In genomic region chr4:3572363-3572762, GRCh38 we compare ENCODE assay signal across 17 cellular contexts.
"Had no signal": no experiment of that assay in that cellular context is flagged by ENCODE, and none has a peak within 500 bp of the region (broad histone marks: within the 10 kb centered on the region; RNA-seq: fewer than 3 reads in every experiment).

No MANE protein-coding gene starts in this region.

- H3K27ac ChIP-seq: breast epithelium, foreskin keratinocyte, prostate gland, right lobe of liver, spleen, upper lobe of left lung had no signal

- H3K27me3 ChIP-seq: breast epithelium, foreskin keratinocyte, right lobe of liver, upper lobe of left lung had no signal

- H3K9me3 Mint-ChIP-seq: activated naive CD8-positive, alpha-beta T cell treated with anti-CD3 and anti-CD28 coated beads, Interleukin-2, amount 50 U/mL, for 24 hours; activated T-helper 17 cell treated with anti-CD3 and anti-CD28 coated beads, Interleukin-2, amount 50 U/mL, for 72 hours; dendritic cell treated with granulocyte-macrophage colony-stimulating factor and Interleukin-4, amounts not matched to agents 40 ng/mL and 50 ng/mL, for 4 days; naive thymus-derived CD8-positive, alpha-beta T cell; stimulated activated naive CD8-positive, alpha-beta T cell treated with anti-CD3 and anti-CD28 coated beads, Interleukin-15, amount 100 ng/mL, for 72 hours had no signal

- H3K9me3 ChIP-seq: breast epithelium, prostate gland, right lobe of liver, spleen, upper lobe of left lung had no signal

- H3K36me3 Mint-ChIP-seq: naive thymus-derived CD8-positive, alpha-beta T cell had no signal

- ATAC-seq: activated CD4-positive, CD25-positive, alpha-beta regulatory T cell treated with anti-CD3 and anti-CD28 coated beads, Interleukin-2, amount 50 U/mL, for 24 hours; activated naive CD8-positive, alpha-beta T cell treated with anti-CD3 and anti-CD28 coated beads, Interleukin-2, amount 50 U/mL, for 24 hours; activated T-helper 17 cell treated with anti-CD3 and anti-CD28 coated beads, Interleukin-2, amount 50 U/mL, for 72 hours; foreskin keratinocyte; left cardiac atrium; naive thymus-derived CD8-positive, alpha-beta T cell; right lobe of liver; stimulated activated naive CD8-positive, alpha-beta T cell treated with anti-CD3 and anti-CD28 coated beads, Interleukin-15, amount 100 ng/mL, for 72 hours had no signal

- H3K36me3 ChIP-seq: breast epithelium, prostate gland, right lobe of liver, spleen, upper lobe of left lung had no signal

- H3K4me3 ChIP-seq: breast epithelium, prostate gland, right lobe of liver, spleen, upper lobe of left lung had no signal

- H3K4me3 Mint-ChIP-seq: activated naive CD8-positive, alpha-beta T cell treated with anti-CD3 and anti-CD28 coated beads, Interleukin-2, amount 50 U/mL, for 24 hours; activated T-helper 17 cell treated with anti-CD3 and anti-CD28 coated beads, Interleukin-2, amount 50 U/mL, for 72 hours; dendritic cell treated with granulocyte-macrophage colony-stimulating factor and Interleukin-4, amounts not matched to agents 40 ng/mL and 50 ng/mL, for 4 days; naive thymus-derived CD8-positive, alpha-beta T cell; stimulated activated naive CD8-positive, alpha-beta T cell treated with anti-CD3 and anti-CD28 coated beads, Interleukin-15, amount 100 ng/mL, for 72 hours had no signal

- DNase-seq: activated naive CD4-positive, alpha-beta T cell treated with Interleukin-2 at 50 U/mL for 16 hours; activated naive CD8-positive, alpha-beta T cell treated with anti-CD3 and anti-CD28 coated beads, Interleukin-2, amount 50 U/mL, for 24 hours; aorta; effector memory CD4-positive, alpha-beta T cell; foreskin keratinocyte; left cardiac atrium; mammary epithelial cell; naive thymus-derived CD8-positive, alpha-beta T cell; spleen; stimulated activated naive CD8-positive, alpha-beta T cell treated with anti-CD3 and anti-CD28 coated beads, Interleukin-15, amount 100 ng/mL, for 72 hours; upper lobe of left lung had no signal

- H3K27me3 Mint-ChIP-seq: activated T-helper 17 cell treated with anti-CD3 and anti-CD28 coated beads, Interleukin-2, amount 50 U/mL, for 72 hours; stimulated activated naive CD8-positive, alpha-beta T cell treated with anti-CD3 and anti-CD28 coated beads, Interleukin-15, amount 100 ng/mL, for 72 hours had no signal

- H3K27ac Mint-ChIP-seq: activated naive CD8-positive, alpha-beta T cell treated with anti-CD3 and anti-CD28 coated beads, Interleukin-2, amount 50 U/mL, for 24 hours; activated T-helper 17 cell treated with anti-CD3 and anti-CD28 coated beads, Interleukin-2, amount 50 U/mL, for 72 hours; dendritic cell treated with granulocyte-macrophage colony-stimulating factor and Interleukin-4, amounts not matched to agents 40 ng/mL and 50 ng/mL, for 4 days; naive thymus-derived CD8-positive, alpha-beta T cell; stimulated activated naive CD8-positive, alpha-beta T cell treated with anti-CD3 and anti-CD28 coated beads, Interleukin-15, amount 100 ng/mL, for 72 hours had no signal

- H3K4me1 Mint-ChIP-seq: activated naive CD8-positive, alpha-beta T cell treated with anti-CD3 and anti-CD28 coated beads, Interleukin-2, amount 50 U/mL, for 24 hours; activated T-helper 17 cell treated with anti-CD3 and anti-CD28 coated beads, Interleukin-2, amount 50 U/mL, for 72 hours; naive thymus-derived CD8-positive, alpha-beta T cell; stimulated activated naive CD8-positive, alpha-beta T cell treated with anti-CD3 and anti-CD28 coated beads, Interleukin-15, amount 100 ng/mL, for 72 hours had no signal

- H3K4me1 ChIP-seq: breast epithelium, foreskin keratinocyte, prostate gland, right lobe of liver, spleen, upper lobe of left lung had no signal
